28 cellular contexts compared by ENCODE assay signal in the genomic region with DNA sequence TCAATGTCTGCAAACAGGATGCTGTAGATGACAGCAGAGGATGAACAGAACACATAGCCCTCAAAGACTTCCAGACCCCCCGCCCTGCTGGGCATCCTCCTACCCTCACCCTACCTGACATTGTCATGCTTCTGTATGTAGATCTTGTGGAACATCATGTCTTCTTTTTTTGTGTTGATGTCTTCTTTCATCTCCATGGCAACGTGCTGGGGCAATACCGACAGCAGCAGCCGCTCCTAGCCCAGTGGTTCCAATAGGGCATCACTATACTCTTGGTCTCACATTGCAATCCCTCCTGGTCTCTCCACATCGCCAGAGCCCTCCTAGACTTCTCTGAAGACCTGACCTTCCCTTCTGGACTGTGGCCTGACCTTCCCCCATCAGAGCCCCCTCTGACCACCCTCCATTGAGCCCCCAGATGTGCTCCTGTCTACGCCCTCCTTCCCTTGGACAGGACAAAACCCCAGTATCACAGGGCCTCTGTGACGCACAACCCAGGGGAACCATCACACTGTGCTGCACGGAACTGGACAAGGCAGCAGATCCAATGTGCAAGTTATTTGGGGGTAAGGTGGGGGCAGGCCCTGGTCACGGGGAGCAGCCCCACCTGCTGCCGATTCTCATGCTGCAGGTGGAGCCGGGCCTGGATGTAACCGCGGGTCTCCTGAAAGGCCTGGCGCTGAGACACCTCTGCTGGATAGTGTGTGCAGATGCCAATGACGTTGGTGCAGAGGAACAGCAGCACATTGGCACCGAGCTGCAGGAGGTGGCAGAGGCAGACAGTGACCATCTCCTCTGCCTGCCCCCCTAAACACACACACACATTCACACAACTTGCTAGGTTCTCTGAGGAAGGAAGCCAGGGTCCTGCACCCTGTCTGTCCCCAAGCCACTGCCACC. TPM values are rescaled to one million over a fixed set of nuclear protein-coding genes. Genes with fewer than 3 reads are reported as not detected.
DNase-seq lines count a peak whose midpoint lies in the region; ATAC-seq, FAIRE-seq and TF ChIP-seq lines count a peak whose summit lies in the region.
"Had no signal": no experiment of that assay in that cellular context is flagged by ENCODE, and none has a peak within 500 bp of the region (broad histone marks: within the 10 kb centered on the region; RNA-seq: fewer than 3 reads in every experiment).

No MANE protein-coding gene starts in this region.

- peaks cover 35 to 61% (median 54%) of the 10 kb centered on the region in 10 experiments for H3K4me1 ChIP-seq in BLaER1 treated with 17β-estradiol and CSF1 and Interleukin-3, amounts not matched to agents 10 nM and 100 nM
- H3K4me1 ChIP-seq in K562 (replicated peaks in 1 of 2; ENCODE audit: control insufficient read depth in 2 of 2, insufficient read depth in 2 of 2, low read length in 2 of 2) (peaks cover 0 to 9% of the 10 kb centered on the region in 2 experiments; a peak in 3 of 5 replicates), iPS-20b (ENCODE audit: insufficient read depth, low read length) (peaks cover 11% of the 10 kb centered on the region; the same call in 1 of the 2 replicates)
- H3K4me1 ChIP-seq: pancreas had no signal

- no peak for TF ChIP-seq EP300 in K562 (IDR thresholded peaks at IDR 0.05; ENCODE audit: low read length)

- H3K9me3 ChIP-seq in BLaER1 treated with 17β-estradiol and CSF1 and Interleukin-3, amounts not matched to agents 10 nM and 100 nM (replicated peaks in 1 of 11) = 0 out of 22 replicates have a peak, but pooled peaks cover 0 to 3% (median 0%) of the 10 kb centered on the region in 11 experiments
- no peaks in the 10 kb centered on the region for H3K9me3 ChIP-seq in K562 (replicated peaks; ENCODE audit: control insufficient read depth, insufficient read depth, low read depth, low read length)
- H3K9me3 ChIP-seq in iPS-20b (ENCODE audit: insufficient read depth, low read depth, low read length) = no peaks in the 10 kb centered on the region
- H3K9me3 ChIP-seq: pancreas had no signal

- no peak for TF ChIP-seq POLR2A in K562 (conservative IDR thresholded peaks at IDR 0.05)

- no peaks in the 10 kb centered on the region; a peak in 1 of 22 replicates for H4K20me1 ChIP-seq in BLaER1 treated with 17β-estradiol and CSF1 and Interleukin-3, amounts not matched to agents 10 nM and 100 nM
- H4K20me1 ChIP-seq in K562 (replicated peaks; ENCODE audit: control insufficient read depth, insufficient read depth, low read length) = peaks cover 12% of the 10 kb centered on the region; the same call in 1 of the 2 replicates

- POLR2A ChIA-PET in K562 (lab: Yijun Ruan, JAX) = interaction anchor here (0.5 kb wide), 1 partner anchor 489 kb away, joined by 3 read pairs; no protein-coding TSS in a partner anchor

- no peaks in the 10 kb centered on the region for H3K27me3 ChIP-seq in BLaER1 treated with 17β-estradiol and CSF1 and Interleukin-3, amounts not matched to agents 10 nM and 100 nM
- peaks cover 31 to 86% of the 10 kb centered on the region in 2 experiments; a peak in 4 of 5 replicates for H3K27me3 ChIP-seq in K562 (ENCODE audit: control insufficient read depth in 2 of 2, insufficient read depth in 2 of 2, low read length in 2 of 2)
- no peaks in the 10 kb centered on the region for H3K27me3 ChIP-seq in iPS-20b (ENCODE audit: insufficient read depth, low read length)
- H3K27me3 ChIP-seq: pancreas had no signal

- CTCF ChIA-PET in K562 (lab: Yijun Ruan, JAX; ENCODE audit: low intra/inter-chr PET ratio) = no interaction called here

- no peaks in the 10 kb centered on the region for H3K9me1 ChIP-seq in K562 (ENCODE audit: control insufficient read depth, insufficient read depth, low read length)

- no peak for FAIRE-seq in K562 (lab: Jason Lieb, UNC)
- FAIRE-seq: pancreas had no signal

- no peak for TF ChIP-seq RAD21 in K562 (CRISPR knock-in tag; conservative IDR thresholded peaks at IDR 0.05 in 1 of 2, IDR thresholded peaks at IDR 0.05 in 1 of 2)

- ATAC-seq in K562 = no peak
- ATAC-seq in GM21737 (IDR thresholded peaks at IDR 0.05; ENCODE audit: unreplicated experiment) = no peak
- ATAC-seq: pancreas had no signal

- no TSS peak for BruUV-seq in K562 (replicated peaks; lab: Mats Ljungman, UMichigan)

- H3K4me3 ChIP-seq in BLaER1 treated with 17β-estradiol and CSF1 and Interleukin-3, amounts not matched to agents 10 nM and 100 nM = no peak overlapping the region
- H3K4me3 ChIP-seq in K562 = no peak overlapping the region
- H3K4me3 ChIP-seq in iPS-20b (ENCODE audit: low read length) = peak overlapping the region; percentile 30; the same call in 1 of the 2 replicates
- H3K4me3 ChIP-seq: lung, pancreas, skin epidermis had no signal

- TF ChIP-seq CTCF in 22Rv1 (IDR thresholded peaks at IDR 0.05) (no peak), K562 (IDR thresholded peaks at IDR 0.05 in 2 of 3, conservative IDR thresholded peaks at IDR 0.05 in 1 of 3; ENCODE audit: insufficient read depth in 2 of 3, low read depth in 1 of 3, low read length in 3 of 3) (no peak)

- H3K36me3 ChIP-seq in BLaER1 treated with 17β-estradiol and CSF1 and Interleukin-3, amounts not matched to agents 10 nM and 100 nM = peaks cover 34 to 62% (median 58%) of the 10 kb centered on the region in 11 experiments
- no peaks in the 10 kb centered on the region for H3K36me3 ChIP-seq in K562 (ENCODE audit: control insufficient read depth, insufficient read depth, low read length)
- peaks cover 39% of the 10 kb centered on the region for H3K36me3 ChIP-seq in iPS-20b (ENCODE audit: insufficient read depth, low read depth, low read length)

- H3K9ac ChIP-seq in BLaER1 treated with 17β-estradiol and CSF1 and Interleukin-3, amounts not matched to agents 10 nM and 100 nM = 0 out of 22 replicates have a peak overlapping the region, but pooled peaks of 1 of the 11 experiments have one; percentile 13
- H3K9ac ChIP-seq in K562 (ENCODE audit: insufficient read depth in 1 of 2, low read depth in 2 of 2, low read length in 2 of 2) (no peak overlapping the region; a peak in 1 of 4 replicates), iPS-20b (ENCODE audit: low read depth, low read length) (no peak overlapping the region)

- peak overlapping the region in 9 of 11 experiments; percentile 91 to 99 (median 95); a peak in 16 of 22 replicates for H3K4me2 ChIP-seq in BLaER1 treated with 17β-estradiol and CSF1 and Interleukin-3, amounts not matched to agents 10 nM and 100 nM
- no peak overlapping the region for H3K4me2 ChIP-seq in K562 (ENCODE audit: insufficient read depth, low read length)

- intact Hi-C loops in K562 (cut with micrococcal nuclease) = no loop called here

- H3K27ac ChIP-seq in 22Rv1 (peak overlapping the region; percentile 95), K562 (ENCODE audit: extremely low read depth, low read depth, low read length) (no peak overlapping the region), iPS-20b (ENCODE audit: low read length) (no peak overlapping the region)
- peak overlapping the region in 4 of 11 experiments; percentile 93 to 98 (median 94); a peak in 6 of 22 replicates for H3K27ac ChIP-seq in BLaER1 treated with 17β-estradiol and CSF1 and Interleukin-3, amounts not matched to agents 10 nM and 100 nM
- H3K27ac ChIP-seq: pancreas, skin epidermis, WERI-Rb-1 had no signal

- no peak for DNase-seq in K562 (ENCODE audit: extremely low read depth in 1 of 4, low spot score in 3 of 4)
- DNase-seq in NCI-H1930 (lab: John Stamatoyannopoulos, UW) = no peak
- no peak for DNase-seq in activated CD4-positive, alpha-beta T cell treated with anti-CD3 and anti-CD28 coated beads, Interleukin-2, amount 50 U/mL, for 4 hours
- no peak for DNase-seq in NCI-H524 treated with DMSO at 0.1 percent for 48 hours (lab: John Stamatoyannopoulos, UW)
- DNase-seq: activated CD4-positive, alpha-beta T cell treated with anti-CD3 and anti-CD28 coated beads, Interleukin-2, amount 10 ng/mL, durations not matched to agents 24 days and 14 days; activated effector memory CD4-positive, alpha-beta T cell treated with anti-CD3 and anti-CD28 coated beads, Interleukin-2, amount 50 U/mL, for 16 hours; activated T-cell treated with anti-CD3 and anti-CD28 coated beads, Interleukin-2, amount 50 U/mL, for 24 hours; C1 segment of cervical spinal cord; caudate nucleus; cortex of kidney; DMS153; effector memory CD4-positive, alpha-beta T cell; HCEC 1CT; kidney glomerular epithelial cell; NCI-H1092; NCI-H2029; NCI-H526 treated with DMSO at 0.1 percent for 48 hours; NK-92 treated with Interleukin-12 subunit alpha and Interleukin-12 subunit beta, amount 100 ng/mL, for 24 hours; pancreas; SHP77; stimulated activated naive CD4-positive, alpha-beta T cell; WERI-Rb-1 had no signal

- WGBS in K562 (ENCODE audit: insufficient coverage, low coverage, missing lambda C conversion rate) = 17% methylated on average over 16 of the region's 16 CpGs

- H3K79me2 ChIP-seq in K562 (ENCODE audit: control insufficient read depth, insufficient read depth, low read length) = no peaks in the 10 kb centered on the region

- H2AFZ ChIP-seq in K562 (ENCODE audit: low read depth, low read length) = no peak overlapping the region

- in situ Hi-C loops in K562 (cut with MboI) = loop anchor here (25.0 kb wide), 1 partner anchor 240 kb away; a partner anchor contains a TSS

RNA-seq across cellular contexts. Expression of a gene that starts 11.1 kb away (rescaled TPM):
- total RNA-seq in K562 (2011; cell fraction: chromatin; rRNA removed; ENCODE audit: low replicate concordance) = 1.8 and 6.4 TPM in 2 replicates
- total RNA-seq in K562 (2011; cell fraction: nucleolus; rRNA removed) = 2.1 and 2.8 TPM in 2 replicates
- 1.4 and 1.7 TPM in 2 replicates for total RNA-seq in K562 (2011; cell fraction: nucleoplasm; rRNA removed)
- 0.33 and 0.41 TPM in 2 replicates for total RNA-seq in K562 (2014; rRNA removed)
- 0.19 and 0.33 TPM in 2 replicates for total RNA-seq in K562 (2014; rRNA removed; fragmentation: Illumina TruSeq; extraction: Trizol)
- 0.34 and 0.54 TPM in 2 replicates for total RNA-seq in K562 (2015; rRNA removed; fragmentation: Illumina TruSeq; extraction: Trizol)
- 0.87 and 1.0 TPM in 2 replicates for total RNA-seq in K562 (2021)
- polyA plus RNA-seq in K562 (2011; rRNA removed) = 0.65 and 1.7 TPM in 2 replicates
- 1.1 and 1.4 TPM in 2 replicates for polyA plus RNA-seq in K562 (2011; cell fraction: cytosol; rRNA removed)
- polyA plus RNA-seq in K562 (2011; cell fraction: nucleus; rRNA removed) = 4.2 and 8.7 TPM in 2 replicates
- 0.56 and 1.8 TPM in 2 replicates for polyA plus RNA-seq in K562 (2012)
- 0.59 and 0.89 TPM in 2 replicates for polyA plus RNA-seq in K562 (2014; fragmentation: Illumina TruSeq; extraction: Trizol)
- polyA plus RNA-seq in K562 (2014; fragmentation: Nextera tagmentation; extraction: Ambion mirVana) = under 1 TPM; 0.01 to 0.10 TPM
- 0.49 and 0.53 TPM in 2 replicates for polyA plus RNA-seq in K562 (2014; rRNA removed)
- 1.5 and 2.0 TPM in 2 replicates for polyA minus RNA-seq in K562 (2011; rRNA and poly(A)+ RNA removed)
- polyA minus RNA-seq in K562 (2011; cell fraction: cytosol; rRNA and poly(A)+ RNA removed) = 2.3 and 6.6 TPM in 2 replicates
- polyA minus RNA-seq in K562 (2011; cell fraction: nucleus; rRNA and poly(A)+ RNA removed) = 1.2 and 2.9 TPM in 2 replicates

RNA-seq across cellular contexts. Expression of a gene that starts 40.5 kb away (rescaled TPM):
- total RNA-seq in K562 (2011; cell fraction: chromatin; rRNA removed; ENCODE audit: low replicate concordance) = 6.1 and 18.4 TPM in 2 replicates
- 7.2 and 7.3 TPM in 2 replicates for total RNA-seq in K562 (2011; cell fraction: nucleolus; rRNA removed)
- 6.7 and 8.0 TPM in 2 replicates for total RNA-seq in K562 (2011; cell fraction: nucleoplasm; rRNA removed)
- 1.5 and 1.7 TPM in 2 replicates for total RNA-seq in K562 (2014; rRNA removed)
- total RNA-seq in K562 (2014; rRNA removed; fragmentation: Illumina TruSeq; extraction: Trizol) = 1.2 and 1.3 TPM in 2 replicates
- 1.9 and 2.0 TPM in 2 replicates for total RNA-seq in K562 (2015; rRNA removed; fragmentation: Illumina TruSeq; extraction: Trizol)
- total RNA-seq in K562 (2021) = 1.8 and 3.6 TPM in 2 replicates
- polyA plus RNA-seq in K562 (2011; rRNA removed) = 1.3 and 1.8 TPM in 2 replicates
- polyA plus RNA-seq in K562 (2011; cell fraction: cytosol; rRNA removed) = 0.97 and 1.1 TPM in 2 replicates
- 9.9 and 11.4 TPM in 2 replicates for polyA plus RNA-seq in K562 (2011; cell fraction: nucleus; rRNA removed)
- 3.0 and 3.6 TPM in 2 replicates for polyA plus RNA-seq in K562 (2012)
- 1.6 and 1.7 TPM in 2 replicates for polyA plus RNA-seq in K562 (2014; fragmentation: Illumina TruSeq; extraction: Trizol)
- under 1 TPM; 0.24 to 0.48 TPM for polyA plus RNA-seq in K562 (2014; fragmentation: Nextera tagmentation; extraction: Ambion mirVana)
- polyA plus RNA-seq in K562 (2014; rRNA removed) = 1.2 and 1.5 TPM in 2 replicates
- 1.1 and 1.8 TPM in 2 replicates for polyA minus RNA-seq in K562 (2011; rRNA and poly(A)+ RNA removed)
- 1.7 and 3.7 TPM in 2 replicates for polyA minus RNA-seq in K562 (2011; cell fraction: cytosol; rRNA and poly(A)+ RNA removed)
- 3.9 and 4.9 TPM in 2 replicates for polyA minus RNA-seq in K562 (2011; cell fraction: nucleus; rRNA and poly(A)+ RNA removed)
